Comparison of ENCODE assay signal across 8 cellular contexts in the genomic region with DNA sequence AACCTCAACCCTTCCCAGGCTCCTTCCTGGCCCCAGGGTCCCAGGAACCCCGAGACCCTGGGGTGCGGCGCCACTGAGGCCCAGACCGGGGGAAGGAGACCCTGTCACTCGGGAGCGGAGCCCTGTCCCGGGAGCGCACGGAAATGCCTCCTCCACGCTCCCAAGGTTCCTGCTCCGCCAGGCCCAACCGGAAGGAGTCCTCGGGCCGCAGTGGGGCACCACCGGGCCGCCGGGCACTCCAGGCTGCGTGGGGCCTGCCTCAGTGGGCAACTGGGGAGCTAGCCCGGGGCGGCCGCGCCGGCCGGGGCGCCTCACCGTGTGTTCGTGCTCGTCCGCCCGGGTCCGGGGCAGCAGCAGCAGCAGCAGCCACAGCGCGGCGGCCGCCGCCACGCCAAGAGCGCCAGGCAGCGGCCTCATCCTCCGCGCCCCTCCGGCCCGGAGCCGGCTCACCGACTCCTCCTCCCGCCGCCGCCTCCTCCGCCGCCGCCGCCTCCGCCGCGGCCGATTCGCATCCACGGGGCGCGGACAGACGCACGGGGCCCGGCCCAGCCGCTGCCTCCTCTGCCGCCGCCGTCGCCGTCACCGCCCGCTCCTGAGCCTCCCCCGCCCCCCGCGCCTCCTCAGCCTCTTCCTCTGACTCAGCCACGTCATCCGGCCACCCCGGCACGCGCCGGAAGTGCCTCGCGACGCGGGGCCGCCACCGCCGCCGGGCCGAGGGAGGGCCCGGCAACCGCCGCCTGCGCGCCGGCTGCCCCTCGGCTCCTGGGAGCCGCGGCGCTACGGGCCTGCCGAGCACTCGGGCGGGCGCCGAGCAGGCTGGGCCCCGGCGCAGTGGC. TPM values are rescaled to one million over a fixed set of nuclear protein-coding genes. Genes with fewer than 3 reads are reported as not detected.
DNase-seq lines count a peak whose midpoint lies in the region; ATAC-seq, FAIRE-seq and TF ChIP-seq lines count a peak whose summit lies in the region.

TM9SF3 (minus strand) TSS at position 594 of the 836 bp plus-strand sequence; CDS start at position 417, 177 bp downstream.

- peaks cover 2% of the 10 kb centered on the region for H3K27me3 Mint-ChIP-seq in GM23338 (ENCODE audit: insufficient read depth, low read depth, poor library complexity)
- no peaks in the 10 kb centered on the region for H3K27me3 Mint-ChIP-seq in activated naive CD8-positive, alpha-beta T cell

- H3K4me3 Mint-ChIP-seq in GM23338, result no peak within 1 kb of the TSS; the same call in 1 of the 3 replicates
- peak within 1 kb of the TSS; percentile 99 for H3K4me3 Mint-ChIP-seq in activated naive CD8-positive, alpha-beta T cell

- H3K9me2 ChIP-seq in GM23338 (ENCODE audit: insufficient read depth), result no peaks in the 10 kb centered on the region

- no peak for FAIRE-seq in pancreas (lab: Jason Lieb, UNC)

- H3K36me3 Mint-ChIP-seq in GM23338 (ENCODE audit: low read depth), result peaks cover 3% of the 10 kb centered on the region; the same call in 1 of the 3 replicates
- peaks cover 4% of the 10 kb centered on the region for H3K36me3 Mint-ChIP-seq in activated naive CD8-positive, alpha-beta T cell

- no peaks in the 10 kb centered on the region for H3K9me3 Mint-ChIP-seq in GM23338
- H3K9me3 Mint-ChIP-seq in activated naive CD8-positive, alpha-beta T cell (ENCODE audit: low read depth), result no peaks in the 10 kb centered on the region

- peak; percentile 84 to 96 for TF ChIP-seq POLR2A in thyroid gland (IDR thresholded peaks at IDR 0.05)

- peak within 1 kb of the TSS; percentile 98 for H3K27ac Mint-ChIP-seq in GM23338
- peak within 1 kb of the TSS; percentile 97 for H3K27ac Mint-ChIP-seq in activated naive CD8-positive, alpha-beta T cell

- peak within 1 kb of the TSS; percentile 68 for H3K27ac ChIP-seq in GM23338 (ENCODE audit: low read depth)
- H3K27ac ChIP-seq in pancreas, result peak within 1 kb of the TSS; percentile 96 to 98 (median 98)
- peak within 1 kb of the TSS; percentile 96 to 99 (median 97) for H3K27ac ChIP-seq in thyroid gland

- TF ChIP-seq CTCF in GM23338 (conservative IDR thresholded peaks at IDR 0.05; ENCODE audit: low read depth in 2 of 2) (no peak), pancreas (IDR thresholded peaks at IDR 0.05) (no peak), thyroid gland (IDR thresholded peaks at IDR 0.05) (peak in 3 of 6 experiments; percentile 16 to 21 (median 17))

- H3F3A ChIP-seq in GM23338 (replicated peaks; ENCODE audit: low read depth), result peaks cover 4% of the 10 kb centered on the region; the same call in 1 of the 2 replicates

- peaks cover 47% of the 10 kb centered on the region for H3K79me2 ChIP-seq in GM23338 (replicated peaks; ENCODE audit: insufficient read depth)

- DNase-seq in ELR (ENCODE audit: low read depth) (peak; percentile 95), GM23338 (ENCODE audit: low spot score) (peak; percentile 93), LoVo (ENCODE audit: low spot score) (peak; percentile 89), SKM-1 treated with dmso at 0.1 percent for 144 hours (lab: John Stamatoyannopoulos, UW; ENCODE audit: unreplicated experiment) (peak; percentile 79), Right ventricle myocardium inferior (ENCODE audit: missing footprints) (peak; percentile 98), pancreas (peak; percentile 92 to 96 (median 94)), thyroid gland (peak; percentile 92 to 93)

- peak within 1 kb of the TSS; percentile 96 for H3K4me2 ChIP-seq in GM23338

- H3K4me3 ChIP-seq in GM23338 (peak within 1 kb of the TSS; percentile 92), pancreas (peak within 1 kb of the TSS; percentile 80 to 95 (median 93)), thyroid gland (replicated peaks in 1 of 3) (peak within 1 kb of the TSS; percentile 58 to 81 (median 78))

- H3K9me3 ChIP-seq in pancreas, result no peaks in the 10 kb centered on the region
- H3K9me3 ChIP-seq in thyroid gland, result no peaks in the 10 kb centered on the region

- H2AFZ ChIP-seq in GM23338, result peak within 1 kb of the TSS; percentile 48

- 0% methylated on average over 45 to 107 of the region's 107 CpGs for WGBS in pancreas, 2 donors
- WGBS in thyroid gland, 2 donors, result no CpG with 5 or more reads among the region's 107 CpGs

- H4K20me1 ChIP-seq in GM23338 (replicated peaks; ENCODE audit: insufficient read depth), result peaks cover 27% of the 10 kb centered on the region

- H3K36me3 ChIP-seq in GM23338 (ENCODE audit: insufficient read depth) (no peaks in the 10 kb centered on the region), pancreas (no peaks in the 10 kb centered on the region), thyroid gland (no peaks in the 10 kb centered on the region)

- H3K4me1 Mint-ChIP-seq in GM23338, result peaks cover 18% of the 10 kb centered on the region
- peaks cover 42% of the 10 kb centered on the region for H3K4me1 Mint-ChIP-seq in activated naive CD8-positive, alpha-beta T cell (ENCODE audit: low read depth)

- peaks cover 34% of the 10 kb centered on the region for H3K4me1 ChIP-seq in GM23338 (ENCODE audit: insufficient read depth)
- peaks cover 22 to 46% (median 42%) of the 10 kb centered on the region in 3 donors for H3K4me1 ChIP-seq in pancreas
- H3K4me1 ChIP-seq in thyroid gland, result peaks cover 38 to 39% of the 10 kb centered on the region in 2 donors

- H3K27me3 ChIP-seq in GM23338 (ENCODE audit: insufficient read depth) (no peaks in the 10 kb centered on the region), pancreas (no peaks in the 10 kb centered on the region), thyroid gland (no peaks in the 10 kb centered on the region)

- ATAC-seq in GM23338 (peak; percentile 86), Right ventricle myocardium inferior (peak; percentile 92), pancreas (peak; percentile 81 to 89 (median 85))

- intact Hi-C loops in Right ventricle myocardium inferior (cut with DNase I) (loop anchor here (1.0 kb wide), 1 partner anchor 32 kb away; no protein-coding TSS in a partner anchor), pancreas (cut with DNase I) (no loop called here), thyroid gland (cut with DNase I) (no loop called here)

TF ChIP-seq in GM23338, 12 proteins besides CTCF, POLR2A, EP300 and RAD21 (continues in another document):
- TF ChIP-seq ZNF331 (CRISPR knock-in tag; IDR thresholded peaks at IDR 0.05; ENCODE audit: low read depth) (no peak), ETS1 (IDR thresholded peaks at IDR 0.05) (peak; percentile 63; the same call in 1 of the 2 replicates), ZNF114 (CRISPR knock-in tag; IDR thresholded peaks at IDR 0.05) (no peak), CREB1 (CRISPR knock-in tag; IDR thresholded peaks at IDR 0.05; ENCODE audit: low read depth) (peak; percentile 88), EZH2 (IDR thresholded peaks at IDR 0.05; ENCODE audit: low read depth, unreplicated experiment) (no peak)
- TF ChIP-seq, protein P1, sequence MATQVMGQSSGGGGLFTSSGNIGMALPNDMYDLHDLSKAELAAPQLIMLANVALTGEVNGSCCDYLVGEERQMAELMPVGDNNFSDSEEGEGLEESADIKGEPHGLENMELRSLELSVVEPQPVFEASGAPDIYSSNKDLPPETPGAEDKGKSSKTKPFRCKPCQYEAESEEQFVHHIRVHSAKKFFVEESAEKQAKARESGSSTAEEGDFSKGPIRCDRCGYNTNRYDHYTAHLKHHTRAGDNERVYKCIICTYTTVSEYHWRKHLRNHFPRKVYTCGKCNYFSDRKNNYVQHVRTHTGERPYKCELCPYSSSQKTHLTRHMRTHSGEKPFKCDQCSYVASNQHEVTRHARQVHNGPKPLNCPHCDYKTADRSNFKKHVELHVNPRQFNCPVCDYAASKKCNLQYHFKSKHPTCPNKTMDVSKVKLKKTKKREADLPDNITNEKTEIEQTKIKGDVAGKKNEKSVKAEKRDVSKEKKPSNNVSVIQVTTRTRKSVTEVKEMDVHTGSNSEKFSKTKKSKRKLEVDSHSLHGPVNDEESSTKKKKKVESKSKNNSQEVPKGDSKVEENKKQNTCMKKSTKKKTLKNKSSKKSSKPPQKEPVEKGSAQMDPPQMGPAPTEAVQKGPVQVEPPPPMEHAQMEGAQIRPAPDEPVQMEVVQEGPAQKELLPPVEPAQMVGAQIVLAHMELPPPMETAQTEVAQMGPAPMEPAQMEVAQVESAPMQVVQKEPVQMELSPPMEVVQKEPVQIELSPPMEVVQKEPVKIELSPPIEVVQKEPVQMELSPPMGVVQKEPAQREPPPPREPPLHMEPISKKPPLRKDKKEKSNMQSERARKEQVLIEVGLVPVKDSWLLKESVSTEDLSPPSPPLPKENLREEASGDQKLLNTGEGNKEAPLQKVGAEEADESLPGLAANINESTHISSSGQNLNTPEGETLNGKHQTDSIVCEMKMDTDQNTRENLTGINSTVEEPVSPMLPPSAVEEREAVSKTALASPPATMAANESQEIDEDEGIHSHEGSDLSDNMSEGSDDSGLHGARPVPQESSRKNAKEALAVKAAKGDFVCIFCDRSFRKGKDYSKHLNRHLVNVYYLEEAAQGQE (IDR thresholded peaks at IDR 0.05; ENCODE audit: unreplicated experiment), result no peak

RNA-seq across cellular contexts. Expression of gene TM9SF3, which starts in this region (rescaled TPM):
- total RNA-seq in GM23338 (2014; rRNA removed; shearing (Covaris generic)), result 72.5 and 82.7 TPM in 2 replicates
- polyA plus RNA-seq in GM23338 (2016; fragmentation: Nextera tagmentation; extraction: Ambion mirVana), result 32.6 and 37.3 TPM in 2 replicates
- 65.9 TPM for total RNA-seq in Right ventricle myocardium inferior
- 100 to 1,000 TPM in 2 of 6 donors, 10 to 100 TPM in 4; 54.4 to 110 (median 77.4) TPM for total RNA-seq in pancreas
- 10 to 100 TPM; 15.5 to 31.8 TPM for polyA plus RNA-seq in pancreas
- total RNA-seq in thyroid gland, result 100 to 1,000 TPM; 119 to 205 (median 151) TPM

Comparison
In these comparisons a context has a peak if more than half of its experiments do, and no peak if none do; other contexts are left out.
1. Peak in every context shown above with its lines: DNase-seq, ATAC-seq, H3K4me3 ChIP-seq and H3K27ac ChIP-seq.